15 cellular contexts compared by ENCODE assay signal in genomic region chr22:32737811-32738210, GRCh38.
"Had no signal": no experiment of that assay in that cellular context is flagged by ENCODE, and none has a peak within 500 bp of the region (broad histone marks: within the 10 kb centered on the region; RNA-seq: fewer than 3 reads in every experiment).

No MANE protein-coding gene starts in this region.

- H3K9me3 ChIP-seq: right lobe of liver, spleen, testis had no signal

- H3K27me3 ChIP-seq: cardiac muscle cell, foreskin keratinocyte, right lobe of liver, testis had no signal

- H3K4me1 Mint-ChIP-seq: immature natural killer cell; stimulated activated naive CD8-positive, alpha-beta T cell treated with anti-CD3 and anti-CD28 coated beads, Interleukin-15, amount 100 ng/mL, for 72 hours had no signal

- H3K27ac ChIP-seq: cardiac muscle cell, foreskin keratinocyte, right lobe of liver, spleen, testis had no signal

- H3K27ac Mint-ChIP-seq: activated T-helper 1 cell treated with anti-CD3 and anti-CD28 coated beads, Interleukin-12 subunit alpha, Interleukin-12 subunit beta, Interleukin-2, Interleukin-4 antibody, amounts not matched to agents 30 ng/mL and 10 ng/mL and 1 ng/mL, durations not matched to agents 14 hours and 24 hours and 36 hours; immature natural killer cell; T-helper 1 cell treated with Interleukin-12 subunit alpha and Interleukin-12 subunit beta and Interleukin-4 antibody, amounts not matched to agents 30 μg/mL and 1 μg/mL, for 36 hours had no signal

- ATAC-seq: activated CD4-positive, CD25-positive, alpha-beta regulatory T cell treated with anti-CD3 and anti-CD28 coated beads, Interleukin-2, amount 50 U/mL, for 24 hours; foreskin keratinocyte; right lobe of liver; stimulated activated naive CD8-positive, alpha-beta T cell treated with anti-CD3 and anti-CD28 coated beads, Interleukin-15, amount 100 ng/mL, for 72 hours had no signal

- H3K36me3 ChIP-seq: cardiac muscle cell, right lobe of liver, spleen had no signal

- DNase-seq: activated CD4-positive, alpha-beta T cell treated with anti-CD3 and anti-CD28 coated beads, Interleukin-2, amount 50 U/mL, for 1 hour; activated CD8-positive, alpha-beta memory T cell treated with anti-CD3 and anti-CD28 coated beads for 24 hours; activated naive CD4-positive, alpha-beta T cell treated with Interleukin-2 at 50 U/mL for 16 hours; foreskin keratinocyte; immature natural killer cell; right lobe of liver; spleen; stimulated activated naive CD8-positive, alpha-beta T cell treated with anti-CD3 and anti-CD28 coated beads, Interleukin-15, amount 100 ng/mL, for 72 hours; testis had no signal

- H3K4me1 ChIP-seq: right lobe of liver, testis had no signal

- H3K9me3 Mint-ChIP-seq: activated T-helper 1 cell treated with anti-CD3 and anti-CD28 coated beads, Interleukin-12 subunit alpha, Interleukin-12 subunit beta, Interleukin-2, Interleukin-4 antibody, amounts not matched to agents 30 ng/mL and 10 ng/mL and 1 ng/mL, durations not matched to agents 14 hours and 24 hours and 36 hours; immature natural killer cell; mesothelial cell of epicardium; neural crest cell; stimulated activated naive CD8-positive, alpha-beta T cell treated with anti-CD3 and anti-CD28 coated beads, Interleukin-15, amount 100 ng/mL, for 72 hours; T-helper 1 cell treated with Interleukin-12 subunit alpha and Interleukin-12 subunit beta and Interleukin-4 antibody, amounts not matched to agents 30 μg/mL and 1 μg/mL, for 36 hours had no signal

- H3K36me3 Mint-ChIP-seq: immature natural killer cell, mesothelial cell of epicardium had no signal

- H3K4me3 ChIP-seq: cardiac muscle cell, right lobe of liver, spleen, testis had no signal

- H3K4me3 Mint-ChIP-seq: activated T-helper 1 cell treated with anti-CD3 and anti-CD28 coated beads, Interleukin-12 subunit alpha, Interleukin-12 subunit beta, Interleukin-2, Interleukin-4 antibody, amounts not matched to agents 30 ng/mL and 10 ng/mL and 1 ng/mL, durations not matched to agents 14 hours and 24 hours and 36 hours; immature natural killer cell; mesothelial cell of epicardium; neural crest cell; stimulated activated naive CD8-positive, alpha-beta T cell treated with anti-CD3 and anti-CD28 coated beads, Interleukin-15, amount 100 ng/mL, for 72 hours; T-helper 1 cell treated with Interleukin-12 subunit alpha and Interleukin-12 subunit beta and Interleukin-4 antibody, amounts not matched to agents 30 μg/mL and 1 μg/mL, for 36 hours had no signal
